1 cellular context compared by ENCODE assay signal in the genomic region with DNA sequence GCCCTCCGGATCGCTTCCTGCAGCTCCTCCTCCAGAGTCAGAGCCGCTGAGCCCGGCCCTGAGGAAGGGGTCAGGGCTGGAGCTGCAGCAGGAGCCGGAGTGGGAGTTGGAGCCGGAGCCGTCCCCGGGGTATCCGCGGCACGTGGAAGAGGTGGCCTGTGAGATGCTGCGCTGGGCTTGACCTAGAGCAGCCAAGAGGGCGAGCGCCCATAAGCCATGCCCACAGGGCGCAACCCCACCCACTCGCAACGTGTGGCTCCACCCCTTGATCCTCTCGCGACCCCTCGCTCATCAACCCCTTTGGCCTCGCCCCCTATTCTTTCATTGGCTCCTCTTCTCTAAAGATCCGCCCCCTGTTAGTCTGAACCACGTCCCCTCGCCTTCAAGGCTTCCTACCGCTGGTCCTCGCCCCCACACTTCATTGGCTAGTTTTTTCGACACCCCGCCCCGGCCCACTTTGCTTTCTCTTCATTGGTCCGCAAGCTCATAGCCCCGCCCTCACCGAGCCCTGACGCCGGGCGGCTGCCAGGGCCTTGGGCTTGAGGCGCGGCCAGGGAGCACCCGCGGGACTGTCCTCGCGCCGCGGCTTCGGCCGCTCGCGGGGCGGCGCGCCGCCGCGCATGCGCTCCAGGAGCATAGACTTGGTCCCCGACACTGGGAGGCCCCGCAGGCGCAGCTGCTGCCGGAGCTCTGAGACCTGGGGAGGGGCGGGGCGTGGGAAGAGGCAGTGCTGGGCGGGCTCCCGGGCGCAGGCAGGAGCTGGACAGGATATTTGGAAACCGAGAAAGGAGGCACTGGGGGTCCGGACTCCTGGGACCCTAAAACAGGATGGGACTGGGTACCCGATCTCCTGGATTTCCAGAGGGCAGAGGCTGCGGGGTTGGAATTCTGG.
TF ChIP-seq lines count a peak whose summit lies in the region.

No MANE protein-coding gene starts in this region.

TF ChIP-seq in HCT116, 20 proteins besides CTCF, POLR2A, EP300 and RAD21 (continued from another document):
- no peak for TF ChIP-seq REST (IDR thresholded peaks at IDR 0.05; ENCODE audit: low read depth)
- TF ChIP-seq YY1 (IDR thresholded peaks at IDR 0.05; ENCODE audit: extremely low read depth, insufficient replicate concordance, low read depth, low read length), result no peak
- TF ChIP-seq EZH2phosphoT487 (IDR thresholded peaks at IDR 0.05; ENCODE audit: borderline replicate concordance), result no peak
- TF ChIP-seq EZH2 (IDR thresholded peaks at IDR 0.05), result no peak
- TF ChIP-seq TCF7L2 (IDR thresholded peaks at IDR 0.05; ENCODE audit: borderline replicate concordance, extremely low read depth, insufficient read depth, insufficient read length), result peak; percentile 50
- peak; percentile 75 for TF ChIP-seq POLR2AphosphoS5 (IDR thresholded peaks at IDR 0.05; ENCODE audit: low read depth, low read length)
- TF ChIP-seq ZNF274 (IDR thresholded peaks at IDR 0.05; ENCODE audit: low read depth, low read length), result no peak
- TF ChIP-seq FOSL1 (IDR thresholded peaks at IDR 0.05; ENCODE audit: low read depth), result no peak
- no peak for TF ChIP-seq JUND (IDR thresholded peaks at IDR 0.05)
- TF ChIP-seq SRF (IDR thresholded peaks at IDR 0.05; ENCODE audit: low read depth), result no peak
- peak; percentile 91 for TF ChIP-seq SP1 (IDR thresholded peaks at IDR 0.05; ENCODE audit: low read depth)
